Comparison of ENCODE assay signal across 8 cellular contexts in the genomic region with DNA sequence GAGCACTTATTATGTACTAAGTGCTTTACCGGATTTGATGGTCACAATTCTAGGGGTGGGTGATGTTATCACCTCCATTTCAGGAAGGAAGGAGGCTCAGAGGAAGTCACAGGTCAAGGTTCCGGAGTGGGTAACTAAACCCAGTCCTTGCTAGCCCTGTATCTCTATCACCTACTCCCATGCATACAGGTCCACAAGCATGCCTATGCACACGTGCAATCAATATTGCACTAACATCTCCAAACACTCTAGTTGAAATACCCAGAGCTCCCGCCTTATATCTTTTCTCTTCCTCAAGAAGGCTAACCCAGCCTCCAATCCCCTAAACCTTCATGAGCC. TPM values are rescaled to one million over a fixed set of nuclear protein-coding genes. Genes with fewer than 3 reads are reported as not detected.
A peak's percentile ranks its signal among the peaks of the same experiment; 100 is the strongest.
DNase-seq lines count a peak whose midpoint lies in the region; FAIRE-seq and TF ChIP-seq lines count a peak whose summit lies in the region.

No MANE protein-coding gene starts in this region.

- H4K20me1 ChIP-seq in OCI-LY7 (ENCODE audit: insufficient read depth, low read length), result no peaks in the 10 kb centered on the region

- H3K4me1 Mint-ChIP-seq in neural crest cell, result peaks cover 36% of the 10 kb centered on the region

- no peaks in the 10 kb centered on the region for H3K9me3 Mint-ChIP-seq in neural crest cell

- peak overlapping the region; percentile 73 for H3K4me2 ChIP-seq in OCI-LY7 (ENCODE audit: low read length)

- no peaks in the 10 kb centered on the region for H3K79me2 ChIP-seq in OCI-LY7 (ENCODE audit: insufficient read depth, low read depth, low read length)

- FAIRE-seq in GM18507 (lab: Jason Lieb, UNC), result peak; percentile 12

- H3K36me3 Mint-ChIP-seq in neural crest cell (ENCODE audit: low read depth), result no peaks in the 10 kb centered on the region

- H3K27me3 Mint-ChIP-seq in neural crest cell (ENCODE audit: low read depth), result peaks cover 13% of the 10 kb centered on the region

- H3K36me3 ChIP-seq in OCI-LY7 (ENCODE audit: insufficient read depth, low read length), result no peaks in the 10 kb centered on the region
- no peaks in the 10 kb centered on the region for H3K36me3 ChIP-seq in effector memory CD4-positive, alpha-beta T cell (ENCODE audit: control insufficient read depth, insufficient read depth, low read length)

- H3K4me1 ChIP-seq in OCI-LY7 (ENCODE audit: insufficient read depth, low read length, poor library complexity, severe bottlenecking), result peaks cover 60% of the 10 kb centered on the region
- H3K4me1 ChIP-seq in effector memory CD4-positive, alpha-beta T cell (ENCODE audit: control insufficient read depth, insufficient read depth, low read length, poor library complexity, severe bottlenecking), result peaks cover 33% of the 10 kb centered on the region

- H3K27me3 ChIP-seq in effector memory CD4-positive, alpha-beta T cell (replicated peaks; ENCODE audit: control insufficient read depth, insufficient read depth, low read length, poor library complexity, severe bottlenecking), result no peaks in the 10 kb centered on the region

- no peaks in the 10 kb centered on the region for H3K9me3 ChIP-seq in OCI-LY7 (ENCODE audit: low read length)
- H3K9me3 ChIP-seq in effector memory CD4-positive, alpha-beta T cell (ENCODE audit: control insufficient read depth, low read length), result no peaks in the 10 kb centered on the region

- H3K27ac ChIP-seq in OCI-LY7 (ENCODE audit: low read depth, low read length, poor library complexity, severe bottlenecking), result peak overlapping the region; percentile 49
- H3K27ac ChIP-seq in effector memory CD4-positive, alpha-beta T cell (ENCODE audit: insufficient read depth, low read length, poor library complexity, severe bottlenecking), result peak overlapping the region; percentile 99

- peak overlapping the region; percentile 43 for H2AFZ ChIP-seq in OCI-LY7 (ENCODE audit: low read length)

- TF ChIP-seq CTCF in OCI-LY7 (conservative IDR thresholded peaks at IDR 0.05; ENCODE audit: low read length) (no peak), neural crest cell (conservative IDR thresholded peaks at IDR 0.05) (no peak)

- no peak for DNase-seq in GM18507 (ENCODE audit: extremely low spot score, insufficient read length, low read depth)
- no peak for DNase-seq in OCI-LY7 (ENCODE audit: low spot score)
- peak; percentile 30 to 50 (median 45) for DNase-seq in effector memory CD4-positive, alpha-beta T cell
- no peak for DNase-seq in neural crest cell (ENCODE audit: low read depth, low spot score)
- no peak for DNase-seq in GDM1 (lab: John Stamatoyannopoulos, UW)
- no peak for DNase-seq in stimulated activated CD4-positive, alpha-beta T cell treated with anti-CD3 and anti-CD28 coated beads, Interleukin-15, amount 100 ng/mL, for 24 hours
- no peak for DNase-seq in germinal center (ENCODE audit: low spot score)
- no peak for DNase-seq in cerebellum (ENCODE audit: low spot score)

- peak overlapping the region; percentile 80 for H3K4me3 ChIP-seq in OCI-LY7 (ENCODE audit: low read depth, low read length, poor library complexity, severe bottlenecking)
- H3K4me3 ChIP-seq in effector memory CD4-positive, alpha-beta T cell (ENCODE audit: insufficient read depth, low read depth, low read length, poor library complexity, severe bottlenecking), result peak overlapping the region; percentile 54

- POLR2A ChIA-PET in OCI-LY7 (lab: Charles Lee), result no interaction called here

- H3K4me3 Mint-ChIP-seq in neural crest cell, result peak overlapping the region; percentile 92

- H3K9me2 ChIP-seq in OCI-LY7 (ENCODE audit: insufficient read depth, low read length), result no peaks in the 10 kb centered on the region

- intact Hi-C loops in OCI-LY7 (cut with micrococcal nuclease; ENCODE audit: unreplicated experiment), result loop anchor here (2.0 kb wide), 1 partner anchor 19 kb away; no protein-coding TSS in a partner anchor

- H3K27ac Mint-ChIP-seq in neural crest cell (ENCODE audit: unreplicated experiment), result peak overlapping the region; percentile 99

- CTCF ChIA-PET in OCI-LY7 (lab: Charles Lee; ENCODE audit: unreplicated experiment), result no interaction called here

- TSS peak; percentile 80 for BruUV-seq in OCI-LY7 (replicated peaks; lab: Mats Ljungman, UMichigan)

RNA-seq across cellular contexts. Expression of gene FOSB, which starts 17.8 kb away (rescaled TPM):
- total RNA-seq in OCI-LY7 (2014; rRNA removed; shearing (Covaris generic)), result 1.2 and 2.3 TPM in 2 replicates
- 2.1 and 2.4 TPM in 2 replicates for total RNA-seq in OCI-LY7 (2022)
- total RNA-seq in neural crest cell, result 0.26 and 0.45 TPM in 2 replicates
- total RNA-seq in cerebellum, result 2.5 TPM

RNA-seq across cellular contexts. Expression of gene ERCC1, which starts 26.3 kb away (rescaled TPM):
- 125 and 126 TPM in 2 replicates for total RNA-seq in OCI-LY7 (2014; rRNA removed; shearing (Covaris generic))
- total RNA-seq in OCI-LY7 (2022) (46.2 and 59.4 TPM in 2 replicates), neural crest cell (111 and 115 TPM in 2 replicates), cerebellum (36.9 TPM)

RNA-seq across cellular contexts. Expression of gene POLR1G, which starts 43.6 kb away (rescaled TPM):
- total RNA-seq in OCI-LY7 (2014; rRNA removed; shearing (Covaris generic)), result 16.3 and 28.0 TPM in 2 replicates
- total RNA-seq in OCI-LY7 (2022) (8.8 and 10.8 TPM in 2 replicates), neural crest cell (11.7 and 12.8 TPM in 2 replicates), cerebellum (2.9 TPM)

RNA-seq across cellular contexts. Expression of gene PPP1R13L, which starts 45.1 kb away (rescaled TPM):
- total RNA-seq in OCI-LY7 (2014; rRNA removed; shearing (Covaris generic)), result 5.3 and 7.8 TPM in 2 replicates
- 15.5 and 17.4 TPM in 2 replicates for total RNA-seq in OCI-LY7 (2022)
- total RNA-seq in neural crest cell, result 6.4 and 8.2 TPM in 2 replicates
- total RNA-seq in cerebellum, result 1.4 TPM

RNA-seq across cellular contexts. Expression of gene RTN2, which starts 46.8 kb away (rescaled TPM):
- total RNA-seq in OCI-LY7 (2014; rRNA removed; shearing (Covaris generic)), result 1.5 and 8.6 TPM in 2 replicates
- total RNA-seq in OCI-LY7 (2022), result 7.6 and 9.1 TPM in 2 replicates
- 16.2 and 19.8 TPM in 2 replicates for total RNA-seq in neural crest cell
- 36.0 TPM for total RNA-seq in cerebellum

Comparison
In these comparisons a context has a peak if more than half of its experiments do, and no peak if none do; other contexts are left out.
1. DNase-seq: peak in effector memory CD4-positive, alpha-beta T cell (3 of 3); none in GM18507 (single experiment), OCI-LY7 (single experiment), neural crest cell (single experiment), GDM1 (single experiment), stimulated activated CD4-positive, alpha-beta T cell treated with anti-CD3 and anti-CD28 coated beads, Interleukin-15, amount 100 ng/mL, for 24 hours (single experiment), germinal center (single experiment) and cerebellum (single experiment).